ENCODE assay signal across 1 cellular context in the genomic region with DNA sequence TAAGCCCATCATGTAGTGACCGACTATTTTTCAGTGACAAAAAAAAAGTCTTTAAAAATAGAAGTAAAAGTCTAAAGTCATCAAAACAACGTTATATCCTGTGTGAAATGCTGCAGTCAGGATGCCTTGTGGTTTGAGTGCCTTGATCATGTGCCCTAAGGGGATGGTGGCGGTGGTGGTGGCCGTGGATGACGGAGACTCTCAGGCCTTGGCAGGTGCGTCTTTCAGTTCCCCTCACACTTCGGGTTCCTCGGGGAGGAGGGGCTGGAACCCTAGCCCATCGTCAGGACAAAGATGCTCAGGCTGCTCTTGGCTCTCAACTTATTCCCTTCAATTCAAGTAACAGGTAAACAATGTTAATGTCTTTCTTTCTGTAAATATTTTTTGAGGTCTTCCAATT.
TF ChIP-seq lines count a peak whose summit lies in the region.

CD28 (plus strand) TSS at position 237 of the 400 bp plus-strand sequence; CDS start at position 295, 58 bp downstream.

TF ChIP-seq in GM23338, 12 proteins besides CTCF, POLR2A, EP300 and RAD21 (continued from another document):
- TF ChIP-seq ZNF462 (CRISPR knock-in tag; IDR thresholded peaks at IDR 0.05), result no peak
- TF ChIP-seq, protein P1, sequence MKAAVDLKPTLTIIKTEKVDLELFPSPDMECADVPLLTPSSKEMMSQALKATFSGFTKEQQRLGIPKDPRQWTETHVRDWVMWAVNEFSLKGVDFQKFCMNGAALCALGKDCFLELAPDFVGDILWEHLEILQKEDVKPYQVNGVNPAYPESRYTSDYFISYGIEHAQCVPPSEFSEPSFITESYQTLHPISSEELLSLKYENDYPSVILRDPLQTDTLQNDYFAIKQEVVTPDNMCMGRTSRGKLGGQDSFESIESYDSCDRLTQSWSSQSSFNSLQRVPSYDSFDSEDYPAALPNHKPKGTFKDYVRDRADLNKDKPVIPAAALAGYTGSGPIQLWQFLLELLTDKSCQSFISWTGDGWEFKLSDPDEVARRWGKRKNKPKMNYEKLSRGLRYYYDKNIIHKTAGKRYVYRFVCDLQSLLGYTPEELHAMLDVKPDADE (IDR thresholded peaks at IDR 0.05), result no peak
- no peak for TF ChIP-seq STAT1 (IDR thresholded peaks at IDR 0.05; ENCODE audit: unreplicated experiment)
- TF ChIP-seq CREB1 (CRISPR knock-in tag; IDR thresholded peaks at IDR 0.05; ENCODE audit: low read depth), result no peak
- no peak for TF ChIP-seq ZNF331 (CRISPR knock-in tag; IDR thresholded peaks at IDR 0.05; ENCODE audit: low read depth)
